In the genomic region with DNA sequence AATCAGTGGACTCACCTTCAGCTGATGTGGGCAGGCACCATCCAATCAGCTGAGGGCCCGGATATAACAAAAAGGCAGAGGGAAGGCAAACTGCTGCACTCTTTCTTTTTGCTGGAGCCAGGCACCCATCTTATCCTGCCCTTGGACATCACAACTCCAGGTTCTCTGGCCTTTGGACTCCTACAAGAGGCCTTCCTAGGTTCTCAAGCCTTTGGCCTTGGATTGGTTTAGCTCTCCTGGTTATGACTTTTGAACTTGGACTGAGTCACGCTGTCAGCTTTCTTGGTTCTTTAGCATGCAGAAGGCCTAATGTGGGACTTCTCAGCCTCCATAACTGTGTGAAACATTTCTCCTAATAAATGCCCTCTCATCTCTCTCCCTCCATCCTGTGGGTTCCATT, we compare ENCODE assay signal across 17 cellular contexts. TPM values are rescaled to one million over a fixed set of nuclear protein-coding genes. Genes with fewer than 3 reads are reported as not detected.
DNase-seq lines count a peak whose midpoint lies in the region; ATAC-seq, FAIRE-seq and TF ChIP-seq lines count a peak whose summit lies in the region.
"Had no signal": no experiment of that assay in that cellular context is flagged by ENCODE, and none has a peak within 500 bp of the region (broad histone marks: within the 10 kb centered on the region; RNA-seq: fewer than 3 reads in every experiment).

No MANE protein-coding gene starts in this region.

- H2AFZ ChIP-seq in Karpas-422 (ENCODE audit: low read length) = 0 out of 2 replicates have a peak overlapping the region, but pooled peaks have one; percentile 5
- peak overlapping the region; percentile 39; the same call in 1 of the 2 replicates for H2AFZ ChIP-seq in H1 (ENCODE audit: low read length)

- H3K4me3 Mint-ChIP-seq in mesothelial cell of epicardium = no peak overlapping the region
- H3K4me3 Mint-ChIP-seq: CD14-positive monocyte; CD4-positive, alpha-beta memory T cell; H9 had no signal

- TF ChIP-seq CTCF in H1 (IDR thresholded peaks at IDR 0.05; ENCODE audit: control extremely low read depth in 1 of 3, insufficient read depth in 1 of 3, low read depth in 1 of 3, low read length in 3 of 3) = no peak
- no peak for TF ChIP-seq CTCF in mucosa of descending colon (IDR thresholded peaks at IDR 0.05)
- TF ChIP-seq CTCF in mesothelial cell of epicardium (IDR thresholded peaks at IDR 0.05; ENCODE audit: unreplicated experiment) = no peak

- FAIRE-seq in H1 (lab: Jason Lieb, UNC) = no peak

- intact Hi-C loops in mucosa of descending colon (cut with DNase I, micrococcal nuclease) = no loop called here

- H3K27ac Mint-ChIP-seq in mesothelial cell of epicardium = no peak overlapping the region
- H3K27ac Mint-ChIP-seq: CD14-positive monocyte; CD4-positive, alpha-beta memory T cell had no signal

- H3K23ac ChIP-seq in H1 (ENCODE audit: insufficient read length) = no peak overlapping the region

- no peak overlapping the region for H2BK15ac ChIP-seq in H1 (ENCODE audit: low read length)

- H3K9me2 ChIP-seq in Karpas-422 (replicated peaks; ENCODE audit: insufficient read depth, low read length) = no peaks in the 10 kb centered on the region

- no peak overlapping the region for H2BK20ac ChIP-seq in H1 (ENCODE audit: low read length)

- H3K18ac ChIP-seq in H1 (ENCODE audit: extremely low read depth, low read length) = no peak overlapping the region

- H3K27ac ChIP-seq in Karpas-422 (ENCODE audit: low read length) = no peak overlapping the region
- no peak overlapping the region for H3K27ac ChIP-seq in H1 (ENCODE audit: low read depth, low read length)
- H3K27ac ChIP-seq: BLaER1, HL-60 had no signal

- H3K4me2 ChIP-seq in Karpas-422 (ENCODE audit: low read depth, low read length, poor library complexity, severe bottlenecking) = no peak overlapping the region
- no peak overlapping the region for H3K4me2 ChIP-seq in H1 (ENCODE audit: insufficient read depth in 1 of 2, low read depth in 2 of 2, low read length in 2 of 2)
- H3K4me2 ChIP-seq: BLaER1 had no signal

- 46% methylated on average over 2 of the region's 2 CpGs; no CpG with 5 or more reads in 1 of the 2 experiments for WGBS in H1 (ENCODE audit: extremely low coverage in 1 of 2, insufficient coverage in 1 of 2, insufficient read length in 1 of 2, insufficient replicate concordance in 2 of 2, low coverage in 1 of 2, low lambda C conversion rate in 2 of 2, missing lambda C conversion rate in 1 of 2), 2 experiments

- no peaks in the 10 kb centered on the region for H3K27me3 ChIP-seq in Karpas-422 (ENCODE audit: low read length)
- H3K27me3 ChIP-seq in H1 (replicated peaks in 1 of 4; ENCODE audit: control insufficient read depth in 3 of 4, extremely low read depth in 1 of 4, insufficient read depth in 3 of 4, low read length in 3 of 4) = no peaks in the 10 kb centered on the region
- H3K27me3 ChIP-seq: BLaER1 had no signal

- no peak for TF ChIP-seq EP300 in H1 (IDR thresholded peaks at IDR 0.05; ENCODE audit: borderline replicate concordance in 1 of 2, low read depth in 2 of 2, low read length in 2 of 2)

- ATAC-seq in mucosa of descending colon (peak; percentile 22), HG03045 (IDR thresholded peaks at IDR 0.05; ENCODE audit: unreplicated experiment) (no peak), HG03457 (IDR thresholded peaks at IDR 0.05; ENCODE audit: unreplicated experiment) (no peak)

- H2BK5ac ChIP-seq in H1 (ENCODE audit: low read depth, low read length) = no peak overlapping the region

- H3K79me2 ChIP-seq in Karpas-422 (ENCODE audit: low read length) = no peaks in the 10 kb centered on the region
- H3K79me2 ChIP-seq in H1 (ENCODE audit: control insufficient read depth in 1 of 2, insufficient read depth in 2 of 2, low read length in 2 of 2) = no peaks in the 10 kb centered on the region

- H4K91ac ChIP-seq in H1 (replicated peaks; ENCODE audit: insufficient read length, low read length) = no peak overlapping the region

- no peaks in the 10 kb centered on the region for H3K4me1 Mint-ChIP-seq in mesothelial cell of epicardium
- H3K4me1 Mint-ChIP-seq: CD14-positive monocyte; CD4-positive, alpha-beta memory T cell; H9 had no signal

- H3K14ac ChIP-seq in H1 (ENCODE audit: insufficient read length) = no peak overlapping the region

- H2BK12ac ChIP-seq in H1 (ENCODE audit: low read depth, low read length) = no peak overlapping the region

- H3K9ac ChIP-seq in Karpas-422 (ENCODE audit: low read length) (no peak overlapping the region), H1 (replicated peaks in 1 of 4; ENCODE audit: extremely low read depth in 1 of 4, low read depth in 3 of 4, low read length in 3 of 4) (no peak overlapping the region)
- H3K9ac ChIP-seq: BLaER1 had no signal

- DNase-seq in Karpas-422 = no peak
- DNase-seq in H1 (ENCODE audit: low read depth in 1 of 2, low spot score in 2 of 2) = no peak
- DNase-seq in mucosa of descending colon = no peak
- no peak for DNase-seq in mesothelial cell of epicardium (ENCODE audit: low spot score in 2 of 2, unreplicated experiment in 2 of 2)
- DNase-seq in COR-L47 (lab: John Stamatoyannopoulos, UW) = no peak
- DNase-seq: 8988T; Calu3; CD4-positive, alpha-beta memory T cell; DMS79 treated with DMSO at 0.1 percent for 48 hours; GF-D8; GOT3; H9 had no signal

- no peaks in the 10 kb centered on the region for H3K27me3 Mint-ChIP-seq in mesothelial cell of epicardium (ENCODE audit: low read depth)
- H3K27me3 Mint-ChIP-seq: CD4-positive, alpha-beta memory T cell had no signal

- no peaks in the 10 kb centered on the region for H3K4me1 ChIP-seq in Karpas-422 (ENCODE audit: low read length)
- no peaks in the 10 kb centered on the region; a peak in 2 of 7 replicates for H3K4me1 ChIP-seq in H1 (replicated peaks in 1 of 4; ENCODE audit: control insufficient read depth in 3 of 4, insufficient read depth in 4 of 4, low read length in 3 of 4)
- no peaks in the 10 kb centered on the region for H3K4me1 ChIP-seq in mucosa of descending colon (ENCODE audit: low read depth)
- H3K4me1 ChIP-seq: BLaER1 had no signal

- no peak overlapping the region for H2AK5ac ChIP-seq in H1 (ENCODE audit: low read depth, low read length)

- H3K36me3 ChIP-seq in Karpas-422 (ENCODE audit: insufficient read depth, low read length) (no peaks in the 10 kb centered on the region), H1 (ENCODE audit: control insufficient read depth in 2 of 4, insufficient read depth in 4 of 4, low read length in 3 of 4) (no peaks in the 10 kb centered on the region), mucosa of descending colon (ENCODE audit: low read depth) (no peaks in the 10 kb centered on the region)
- H3K36me3 ChIP-seq: BLaER1 had no signal

- H3K4me3 ChIP-seq in Karpas-422 (ENCODE audit: low read length) (no peak overlapping the region), H1 (ENCODE audit: extremely low read depth in 1 of 4, insufficient read depth in 2 of 4, low read depth in 3 of 4, low read length in 4 of 4) (no peak overlapping the region), mucosa of descending colon (no peak overlapping the region)
- H3K4me3 ChIP-seq: BLaER1 had no signal

- no peaks in the 10 kb centered on the region for H3K23me2 ChIP-seq in H1 (ENCODE audit: low read depth, low read length)

- no peak for TF ChIP-seq POLR2A in H1 (IDR thresholded peaks at IDR 0.05; ENCODE audit: control extremely low read depth in 1 of 2, low read depth in 2 of 2, low read length in 2 of 2)

- POLR2A ChIA-PET in H1 (lab: Charles Lee; ENCODE audit: partially characterized antibody) = interaction anchor here (1.1 kb wide), 1 partner anchor 22 kb away, joined by 6 read pairs; the partner anchor contains the start of gene N4BP2

- no peak overlapping the region for H3K56ac ChIP-seq in H1 (replicated peaks; ENCODE audit: insufficient read length, low read depth, low read length)

- H2BK120ac ChIP-seq in H1 (replicated peaks; ENCODE audit: low read depth, low read length) = no peak overlapping the region

- no peak overlapping the region for H3K4ac ChIP-seq in H1 (replicated peaks; ENCODE audit: insufficient read length, low read depth, low read length)

- H3K79me1 ChIP-seq in H1 (ENCODE audit: low read depth, low read length) = no peaks in the 10 kb centered on the region

- CTCF ChIA-PET in H1 (lab: Charles Lee; ENCODE audit: partially characterized antibody) = no interaction called here

- H4K20me1 ChIP-seq in Karpas-422 (ENCODE audit: insufficient read depth, low read depth, low read length) (no peaks in the 10 kb centered on the region), H1 (replicated peaks in 1 of 2; ENCODE audit: control insufficient read depth in 1 of 2, insufficient read depth in 2 of 2, low read length in 2 of 2) (no peaks in the 10 kb centered on the region)
- H4K20me1 ChIP-seq: BLaER1 had no signal

- H3K9me3 ChIP-seq in Karpas-422 (ENCODE audit: low read length) = no peaks in the 10 kb centered on the region
- H3K9me3 ChIP-seq in H1 (ENCODE audit: insufficient read depth in 2 of 2, low read depth in 1 of 2, low read length in 1 of 2) = no peaks in the 10 kb centered on the region
- H3K9me3 ChIP-seq in mucosa of descending colon = no peaks in the 10 kb centered on the region
- H3K9me3 ChIP-seq: BLaER1 had no signal

- H3K36me3 Mint-ChIP-seq in mesothelial cell of epicardium = no peaks in the 10 kb centered on the region
- H3K36me3 Mint-ChIP-seq: CD14-positive monocyte; CD4-positive, alpha-beta memory T cell had no signal

- H4K5ac ChIP-seq in H1 (ENCODE audit: insufficient read length, low read depth, low read length) = no peak overlapping the region

- no peak overlapping the region for H4K8ac ChIP-seq in H1 (ENCODE audit: extremely low read depth, insufficient read depth, low read length)

- no peak for TF ChIP-seq RAD21 in H1 (IDR thresholded peaks at IDR 0.05 in 1 of 2, conservative IDR thresholded peaks at IDR 0.05 in 1 of 2; ENCODE audit: low read depth in 2 of 2, low read length in 2 of 2)

- H3K9me3 Mint-ChIP-seq in mesothelial cell of epicardium = no peaks in the 10 kb centered on the region
- H3K9me3 Mint-ChIP-seq: CD4-positive, alpha-beta memory T cell; H9 had no signal

RNA-seq across cellular contexts. Expression of gene N4BP2, which starts 23.0 kb away (rescaled TPM):
- total RNA-seq in Karpas-422 (2014; rRNA removed; shearing (Covaris generic); ENCODE audit: low replicate concordance) = 14.7 and 20.7 TPM in 2 replicates
- total RNA-seq in H1 (2021; fragmentation: NEBNext Ultra II Directional; extraction: Animal tissue kit (Norgen Biotek cat#: 25700)) = 43.1 and 44.7 TPM in 2 replicates
- 3.3 and 4.4 TPM in 2 replicates for polyA plus RNA-seq in H1 (2011; rRNA removed)
- polyA plus RNA-seq in H1 (2011; cell fraction: cytosol; rRNA removed) = 6.8 TPM
- polyA plus RNA-seq in H1 (2011; cell fraction: nucleus; rRNA removed) = 6.3 TPM
- 5.5 to 13.8 TPM (median 8.4 TPM) in 4 replicates for polyA plus RNA-seq in H1 (2012, experiment 1 of 2)
- 0.75 TPM for polyA plus RNA-seq in H1 (2012, experiment 2 of 2)
- polyA plus RNA-seq in H1 (2013, experiment 1 of 2) = 20.8 TPM
- polyA plus RNA-seq in H1 (2013, experiment 2 of 2) = 18.9 TPM
- 25.9 and 38.4 TPM in 2 replicates for polyA minus RNA-seq in H1 (2011; rRNA and poly(A)+ RNA removed)
- 19.3 TPM for polyA minus RNA-seq in H1 (2011; cell fraction: cytosol; rRNA and poly(A)+ RNA removed)
- polyA minus RNA-seq in H1 (2011; cell fraction: nucleus; rRNA and poly(A)+ RNA removed) = 64.5 TPM
- total RNA-seq in mucosa of descending colon = 10 to 100 TPM in 1 of 3 donors, 1 to 10 TPM in 2; 6.7 to 11.5 (median 7.2) TPM
- 38.9 to 41.0 TPM (median 40.6 TPM) in 3 replicates for total RNA-seq in mesothelial cell of epicardium

RNA-seq across cellular contexts. Expression of gene PDS5A, which starts 55.9 kb away (rescaled TPM):
- total RNA-seq in Karpas-422 (2014; rRNA removed; shearing (Covaris generic); ENCODE audit: low replicate concordance) = 66.2 and 96.6 TPM in 2 replicates
- total RNA-seq in H1 (2021; fragmentation: NEBNext Ultra II Directional; extraction: Animal tissue kit (Norgen Biotek cat#: 25700)) = 73.8 and 76.6 TPM in 2 replicates
- polyA plus RNA-seq in H1 (2011; rRNA removed) = 10.1 and 15.5 TPM in 2 replicates
- 21.8 TPM for polyA plus RNA-seq in H1 (2011; cell fraction: cytosol; rRNA removed)
- 15.1 TPM for polyA plus RNA-seq in H1 (2011; cell fraction: nucleus; rRNA removed)
- 19.9 to 69.7 TPM (median 27.8 TPM) in 4 replicates for polyA plus RNA-seq in H1 (2012, experiment 1 of 2)
- polyA plus RNA-seq in H1 (2012, experiment 2 of 2) = 1.6 TPM
- polyA plus RNA-seq in H1 (2013, experiment 1 of 2) = 30.6 TPM
- 29.6 TPM for polyA plus RNA-seq in H1 (2013, experiment 2 of 2)
- polyA minus RNA-seq in H1 (2011; rRNA and poly(A)+ RNA removed) = 66.4 and 101 TPM in 2 replicates
- 82.9 TPM for polyA minus RNA-seq in H1 (2011; cell fraction: cytosol; rRNA and poly(A)+ RNA removed)
- 150 TPM for polyA minus RNA-seq in H1 (2011; cell fraction: nucleus; rRNA and poly(A)+ RNA removed)
- total RNA-seq in mucosa of descending colon (10 to 100 TPM; 53.4 to 68.3 (median 64.7) TPM), mesothelial cell of epicardium (78.4 to 86.6 TPM (median 79.8 TPM) in 3 replicates)
